1 cellular context compared by ENCODE assay signal in the genomic region with DNA sequence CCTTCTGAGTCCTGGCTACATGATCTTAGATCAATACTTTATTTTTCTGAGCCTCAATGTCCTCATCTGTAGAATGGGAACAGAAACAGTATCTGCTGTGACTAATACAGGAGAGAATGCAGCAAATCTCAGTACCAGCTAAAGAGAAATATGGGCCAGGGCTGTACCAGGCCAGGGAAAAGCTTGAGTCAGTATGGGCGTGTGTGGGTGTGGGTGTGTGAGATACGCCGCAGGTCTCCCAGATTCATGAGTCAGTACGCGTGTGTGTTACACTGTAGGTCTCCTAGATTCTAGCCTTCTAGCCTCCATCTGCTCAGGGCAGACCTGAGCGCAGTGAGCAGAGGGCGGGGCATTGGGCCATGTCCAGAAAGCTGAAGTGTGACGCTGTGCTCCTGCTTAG.
TF ChIP-seq lines count a peak whose summit lies in the region.

No MANE protein-coding gene starts in this region.

TF ChIP-seq in WTC11, 78 proteins besides CTCF, POLR2A, EP300 and RAD21 (continued from another document):
- no peak for TF ChIP-seq RELA (CRISPR knock-in tag; IDR thresholded peaks at IDR 0.05; ENCODE audit: borderline replicate concordance)
- no peak for TF ChIP-seq ZNF232 (CRISPR knock-in tag; IDR thresholded peaks at IDR 0.05)
